ENCODE assay signal across 23 cellular contexts in the genomic region with DNA sequence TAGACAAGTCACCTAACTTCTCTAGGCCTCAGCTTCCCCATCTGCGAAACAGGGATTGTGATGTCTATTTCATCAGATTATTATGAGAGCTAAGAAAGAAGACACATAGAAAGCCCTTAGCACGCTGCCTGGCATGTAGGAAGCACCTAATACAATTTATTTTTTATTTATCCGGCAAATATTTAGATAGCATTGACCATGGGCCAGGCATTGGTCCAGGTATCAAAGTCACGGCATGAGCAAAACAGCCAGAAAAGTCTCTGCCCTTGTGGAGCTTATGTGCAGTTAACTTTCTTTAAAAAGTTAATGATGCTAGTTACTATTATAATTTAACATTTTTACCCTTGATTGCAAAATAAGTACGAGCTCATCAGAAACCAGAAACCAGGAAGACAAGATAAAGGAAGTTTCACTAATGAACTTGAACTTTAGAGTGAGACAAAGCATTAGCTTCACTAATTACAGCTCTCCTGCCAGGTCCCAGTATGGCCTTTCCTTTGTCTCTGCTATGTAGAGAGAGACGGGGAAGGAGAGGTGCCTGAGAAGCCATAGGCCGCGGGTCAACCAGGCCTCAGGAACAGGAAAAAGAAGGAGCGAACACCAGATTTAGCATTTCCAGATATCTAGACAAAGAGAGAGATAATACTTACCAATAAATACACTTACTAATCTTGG.
DNase-seq lines count a peak whose midpoint lies in the region; ATAC-seq, FAIRE-seq and TF ChIP-seq lines count a peak whose summit lies in the region.
"Had no signal": no experiment of that assay in that cellular context is flagged by ENCODE, and none has a peak within 500 bp of the region (broad histone marks: within the 10 kb centered on the region; RNA-seq: fewer than 3 reads in every experiment).

No MANE protein-coding gene starts in this region.

- DNase-seq in NCI-H146 (lab: John Stamatoyannopoulos, UW) = peak; percentile 17
- no peak for DNase-seq in NCI-H146 treated with DMSO at 0.1 percent for 48 hours (lab: John Stamatoyannopoulos, UW; ENCODE audit: unreplicated experiment)
- no peak for DNase-seq in GM23338 (ENCODE audit: low spot score)
- DNase-seq in esophagus muscularis mucosa (ENCODE audit: extremely low spot score) = peak; percentile 64
- DNase-seq in type B pancreatic cell (ENCODE audit: extremely low spot score, unreplicated experiment) = no peak
- no peak for DNase-seq in GM19239 (ENCODE audit: insufficient read length, low spot score)
- DNase-seq: Caco-2; CD4-positive, CD25-positive, alpha-beta regulatory T cell; CD8-positive, alpha-beta T cell; DMS153; DND-41; GOT3; HFFc6 had no signal

- intact Hi-C loops in esophagus muscularis mucosa (cut with DNase I) = no loop called here

- no peak for TF ChIP-seq EP300 in esophagus muscularis mucosa (IDR thresholded peaks at IDR 0.05)

- no peak overlapping the region for H3K4me2 ChIP-seq in GM23338
- H3K4me2 ChIP-seq: BLaER1 had no signal

- no peaks in the 10 kb centered on the region for H3K4me1 ChIP-seq in GM23338 (ENCODE audit: insufficient read depth)
- H3K4me1 ChIP-seq in esophagus muscularis mucosa = no peaks in the 10 kb centered on the region
- H3K4me1 ChIP-seq: BLaER1, Caco-2, HAP-1 had no signal

- H3K9me3 ChIP-seq in esophagus muscularis mucosa = no peaks in the 10 kb centered on the region
- H3K9me3 ChIP-seq: BLaER1, Caco-2, HAP-1 had no signal

- no peak overlapping the region for H3K4me3 Mint-ChIP-seq in GM23338
- H3K4me3 Mint-ChIP-seq in type B pancreatic cell = no peak overlapping the region
- H3K4me3 Mint-ChIP-seq: B cell; CD4-positive, CD25-positive, alpha-beta regulatory T cell; CD8-positive, alpha-beta T cell; HFFc6 had no signal

- H3K36me3 ChIP-seq in GM23338 (ENCODE audit: insufficient read depth) (no peaks in the 10 kb centered on the region), esophagus muscularis mucosa (no peaks in the 10 kb centered on the region)
- H3K36me3 ChIP-seq: BLaER1, HAP-1 had no signal

- WGBS in esophagus muscularis mucosa = 83% methylated on average over 9 of the region's 9 CpGs

- H3K9me2 ChIP-seq in GM23338 (ENCODE audit: insufficient read depth) = no peaks in the 10 kb centered on the region

- no peaks in the 10 kb centered on the region for H4K20me1 ChIP-seq in GM23338 (replicated peaks; ENCODE audit: insufficient read depth)
- H4K20me1 ChIP-seq: BLaER1 had no signal

- TF ChIP-seq CTCF in GM23338 (conservative IDR thresholded peaks at IDR 0.05; ENCODE audit: low read depth in 2 of 2) (no peak), esophagus muscularis mucosa (IDR thresholded peaks at IDR 0.05) (no peak), type B pancreatic cell (conservative IDR thresholded peaks at IDR 0.05) (no peak)

- H3K36me3 Mint-ChIP-seq in GM23338 (ENCODE audit: low read depth) (no peaks in the 10 kb centered on the region), type B pancreatic cell (no peaks in the 10 kb centered on the region)
- H3K36me3 Mint-ChIP-seq: CD4-positive, CD25-positive, alpha-beta regulatory T cell; CD8-positive, alpha-beta T cell had no signal

- H3K4me3 ChIP-seq in GM23338 (no peak overlapping the region), esophagus muscularis mucosa (no peak overlapping the region)
- H3K4me3 ChIP-seq: BLaER1, HAP-1 had no signal

- H3K27ac Mint-ChIP-seq in GM23338 (no peak overlapping the region), type B pancreatic cell (peak overlapping the region; percentile 78)
- H3K27ac Mint-ChIP-seq: B cell; CD4-positive, CD25-positive, alpha-beta regulatory T cell; CD8-positive, alpha-beta T cell; HFFc6 had no signal

- no peak overlapping the region for H2AFZ ChIP-seq in GM23338

- H3K79me2 ChIP-seq in GM23338 (replicated peaks; ENCODE audit: insufficient read depth) = no peaks in the 10 kb centered on the region

- peaks cover 5% of the 10 kb centered on the region; the same call in 2 of the 3 replicates for H3K4me1 Mint-ChIP-seq in GM23338
- peaks cover 7% of the 10 kb centered on the region for H3K4me1 Mint-ChIP-seq in type B pancreatic cell (ENCODE audit: unreplicated experiment)
- H3K4me1 Mint-ChIP-seq: B cell; CD4-positive, CD25-positive, alpha-beta regulatory T cell had no signal

- ATAC-seq in GM23338 (peak; percentile 60), GM19324 (IDR thresholded peaks at IDR 0.05; ENCODE audit: low FRiP score, unreplicated experiment) (no peak)
- ATAC-seq: CD8-positive, alpha-beta T cell had no signal

- peaks cover 3% of the 10 kb centered on the region for H3K27me3 Mint-ChIP-seq in GM23338 (ENCODE audit: insufficient read depth, low read depth, poor library complexity)
- H3K27me3 Mint-ChIP-seq in type B pancreatic cell = peaks cover 8% of the 10 kb centered on the region

- FAIRE-seq in GM19239 (lab: Jason Lieb, UNC) = no peak
- FAIRE-seq: A204.1, G401.6, GM12892, H54 had no signal

- H3K27me3 ChIP-seq in GM23338 (ENCODE audit: insufficient read depth) = no peaks in the 10 kb centered on the region
- H3K27me3 ChIP-seq in esophagus muscularis mucosa = peaks cover 0 to 6% (median 0%) of the 10 kb centered on the region in 4 donors
- H3K27me3 ChIP-seq: BLaER1 had no signal

- no peak for TF ChIP-seq POLR2A in esophagus muscularis mucosa (IDR thresholded peaks at IDR 0.05; ENCODE audit: low read depth)

- no peak overlapping the region for H3K27ac ChIP-seq in GM23338 (ENCODE audit: low read depth)
- H3K27ac ChIP-seq in esophagus muscularis mucosa (replicated peaks in 1 of 4) = no peak overlapping the region
- H3K27ac ChIP-seq: 22Rv1, BLaER1, C4-2B had no signal

- no peaks in the 10 kb centered on the region for H3F3A ChIP-seq in GM23338 (replicated peaks; ENCODE audit: low read depth)

- H3K9me3 Mint-ChIP-seq in GM23338 = no peaks in the 10 kb centered on the region
- H3K9me3 Mint-ChIP-seq in type B pancreatic cell = peaks cover 3% of the 10 kb centered on the region
- H3K9me3 Mint-ChIP-seq: CD8-positive, alpha-beta T cell; HFFc6 had no signal

TF ChIP-seq in GM23338, 12 proteins besides CTCF, POLR2A, EP300 and RAD21 (continues in another document):
- TF ChIP-seq, protein P1, sequence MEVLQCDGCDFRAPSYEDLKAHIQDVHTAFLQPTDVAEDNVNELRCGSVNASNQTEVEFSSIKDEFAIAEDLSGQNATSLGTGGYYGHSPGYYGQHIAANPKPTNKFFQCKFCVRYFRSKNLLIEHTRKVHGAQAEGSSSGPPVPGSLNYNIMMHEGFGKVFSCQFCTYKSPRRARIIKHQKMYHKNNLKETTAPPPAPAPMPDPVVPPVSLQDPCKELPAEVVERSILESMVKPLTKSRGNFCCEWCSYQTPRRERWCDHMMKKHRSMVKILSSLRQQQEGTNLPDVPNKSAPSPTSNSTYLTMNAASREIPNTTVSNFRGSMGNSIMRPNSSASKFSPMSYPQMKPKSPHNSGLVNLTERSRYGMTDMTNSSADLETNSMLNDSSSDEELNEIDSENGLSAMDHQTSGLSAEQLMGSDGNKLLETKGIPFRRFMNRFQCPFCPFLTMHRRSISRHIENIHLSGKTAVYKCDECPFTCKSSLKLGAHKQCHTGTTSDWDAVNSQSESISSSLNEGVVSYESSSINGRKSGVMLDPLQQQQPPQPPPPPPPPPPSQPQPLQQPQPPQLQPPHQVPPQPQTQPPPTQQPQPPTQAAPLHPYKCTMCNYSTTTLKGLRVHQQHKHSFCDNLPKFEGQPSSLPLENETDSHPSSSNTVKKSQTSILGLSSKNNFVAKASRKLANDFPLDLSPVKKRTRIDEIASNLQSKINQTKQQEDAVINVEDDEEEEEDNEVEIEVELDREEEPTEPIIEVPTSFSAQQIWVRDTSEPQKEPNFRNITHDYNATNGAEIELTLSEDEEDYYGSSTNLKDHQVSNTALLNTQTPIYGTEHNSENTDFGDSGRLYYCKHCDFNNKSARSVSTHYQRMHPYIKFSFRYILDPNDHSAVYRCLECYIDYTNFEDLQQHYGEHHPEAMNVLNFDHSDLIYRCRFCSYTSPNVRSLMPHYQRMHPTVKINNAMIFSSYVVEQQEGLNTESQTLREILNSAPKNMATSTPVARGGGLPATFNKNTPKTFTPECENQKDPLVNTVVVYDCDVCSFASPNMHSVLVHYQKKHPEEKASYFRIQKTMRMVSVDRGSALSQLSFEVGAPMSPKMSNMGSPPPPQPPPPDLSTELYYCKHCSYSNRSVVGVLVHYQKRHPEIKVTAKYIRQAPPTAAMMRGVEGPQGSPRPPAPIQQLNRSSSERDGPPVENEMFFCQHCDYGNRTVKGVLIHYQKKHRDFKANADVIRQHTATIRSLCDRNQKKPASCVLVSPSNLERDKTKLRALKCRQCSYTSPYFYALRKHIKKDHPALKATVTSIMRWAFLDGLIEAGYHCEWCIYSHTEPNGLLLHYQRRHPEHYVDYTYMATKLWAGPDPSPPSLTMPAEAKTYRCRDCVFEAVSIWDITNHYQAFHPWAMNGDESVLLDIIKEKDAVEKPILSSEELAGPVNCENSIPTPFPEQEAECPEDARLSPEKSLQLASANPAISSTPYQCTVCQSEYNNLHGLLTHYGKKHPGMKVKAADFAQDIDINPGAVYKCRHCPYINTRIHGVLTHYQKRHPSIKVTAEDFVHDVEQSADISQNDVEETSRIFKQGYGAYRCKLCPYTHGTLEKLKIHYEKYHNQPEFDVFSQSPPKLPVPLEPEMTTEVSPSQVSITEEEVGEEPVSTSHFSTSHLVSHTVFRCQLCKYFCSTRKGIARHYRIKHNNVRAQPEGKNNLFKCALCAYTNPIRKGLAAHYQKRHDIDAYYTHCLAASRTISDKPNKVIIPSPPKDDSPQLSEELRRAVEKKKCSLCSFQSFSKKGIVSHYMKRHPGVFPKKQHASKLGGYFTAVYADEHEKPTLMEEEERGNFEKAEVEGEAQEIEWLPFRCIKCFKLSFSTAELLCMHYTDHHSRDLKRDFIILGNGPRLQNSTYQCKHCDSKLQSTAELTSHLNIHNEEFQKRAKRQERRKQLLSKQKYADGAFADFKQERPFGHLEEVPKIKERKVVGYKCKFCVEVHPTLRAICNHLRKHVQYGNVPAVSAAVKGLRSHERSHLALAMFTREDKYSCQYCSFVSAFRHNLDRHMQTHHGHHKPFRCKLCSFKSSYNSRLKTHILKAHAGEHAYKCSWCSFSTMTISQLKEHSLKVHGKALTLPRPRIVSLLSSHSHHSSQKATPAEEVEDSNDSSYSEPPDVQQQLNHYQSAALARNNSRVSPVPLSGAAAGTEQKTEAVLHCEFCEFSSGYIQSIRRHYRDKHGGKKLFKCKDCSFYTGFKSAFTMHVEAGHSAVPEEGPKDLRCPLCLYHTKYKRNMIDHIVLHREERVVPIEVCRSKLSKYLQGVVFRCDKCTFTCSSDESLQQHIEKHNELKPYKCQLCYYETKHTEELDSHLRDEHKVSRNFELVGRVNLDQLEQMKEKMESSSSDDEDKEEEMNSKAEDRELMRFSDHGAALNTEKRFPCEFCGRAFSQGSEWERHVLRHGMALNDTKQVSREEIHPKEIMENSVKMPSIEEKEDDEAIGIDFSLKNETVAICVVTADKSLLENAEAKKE (CRISPR knock-in tag; IDR thresholded peaks at IDR 0.05) = no peak
- no peak for TF ChIP-seq ZNF331 (CRISPR knock-in tag; IDR thresholded peaks at IDR 0.05; ENCODE audit: low read depth)
- TF ChIP-seq NANOG (IDR thresholded peaks at IDR 0.05; ENCODE audit: borderline replicate concordance) = no peak
- TF ChIP-seq JUNB (IDR thresholded peaks at IDR 0.05; ENCODE audit: unreplicated experiment) = no peak
- TF ChIP-seq CREB1 (CRISPR knock-in tag; IDR thresholded peaks at IDR 0.05; ENCODE audit: low read depth) = no peak

Comparison
In these comparisons a context has a peak if more than half of its experiments do, and no peak if none do; other contexts are left out.
1. DNase-seq: peak in NCI-H146 (single experiment) and esophagus muscularis mucosa (single experiment); none in NCI-H146 treated with DMSO at 0.1 percent for 48 hours (single experiment), GM23338 (single experiment), type B pancreatic cell (single experiment) and GM19239 (single experiment).